1 cellular context compared by ENCODE assay signal in the genomic region with DNA sequence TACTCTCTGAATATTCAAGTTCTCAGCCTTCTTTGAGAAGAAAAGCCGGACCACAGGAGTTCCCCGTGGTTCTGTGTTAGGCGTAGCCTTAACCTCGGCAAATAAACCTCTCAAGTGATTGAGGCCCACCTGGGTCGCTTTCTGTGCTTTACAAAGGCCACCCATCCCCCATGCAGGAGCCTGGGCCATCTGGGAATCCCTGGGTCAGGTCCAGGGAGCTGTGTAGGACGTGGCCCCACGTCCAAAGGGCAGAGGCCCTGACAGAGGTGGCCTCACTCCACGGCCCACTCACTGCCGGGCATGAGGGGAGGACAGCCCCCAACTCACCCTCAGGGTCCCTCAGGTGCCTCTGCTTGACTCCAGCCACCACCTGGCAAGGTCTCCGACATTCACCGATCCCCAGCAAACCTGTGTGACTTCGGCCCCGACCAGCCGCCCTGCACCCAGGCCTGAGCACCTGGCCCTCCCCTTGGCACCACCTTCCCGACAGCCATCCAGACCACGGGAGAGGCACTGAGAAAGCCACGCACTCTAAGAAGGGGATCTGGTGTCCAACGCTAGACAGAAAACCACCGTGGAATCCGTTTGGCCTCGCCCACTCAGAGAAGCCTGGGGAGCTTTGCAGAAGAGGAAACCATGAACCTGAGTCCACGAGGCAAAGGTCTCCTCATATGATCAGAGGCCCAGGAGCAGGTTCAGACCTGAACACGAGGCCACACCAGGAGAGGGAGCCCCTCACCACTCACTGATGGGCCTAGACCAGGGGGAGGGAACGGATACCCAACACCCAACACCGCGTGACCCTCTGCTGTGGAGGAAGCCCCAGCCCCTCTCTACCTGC.
A peak's percentile ranks its signal among the peaks of the same experiment; 100 is the strongest.
TF ChIP-seq lines count a peak whose summit lies in the region.

No MANE protein-coding gene starts in this region.

TF ChIP-seq in HepG2, 621 proteins besides CTCF, POLR2A, EP300 and RAD21 (continued from another document and continues in another):
- TF ChIP-seq, protein P1, sequence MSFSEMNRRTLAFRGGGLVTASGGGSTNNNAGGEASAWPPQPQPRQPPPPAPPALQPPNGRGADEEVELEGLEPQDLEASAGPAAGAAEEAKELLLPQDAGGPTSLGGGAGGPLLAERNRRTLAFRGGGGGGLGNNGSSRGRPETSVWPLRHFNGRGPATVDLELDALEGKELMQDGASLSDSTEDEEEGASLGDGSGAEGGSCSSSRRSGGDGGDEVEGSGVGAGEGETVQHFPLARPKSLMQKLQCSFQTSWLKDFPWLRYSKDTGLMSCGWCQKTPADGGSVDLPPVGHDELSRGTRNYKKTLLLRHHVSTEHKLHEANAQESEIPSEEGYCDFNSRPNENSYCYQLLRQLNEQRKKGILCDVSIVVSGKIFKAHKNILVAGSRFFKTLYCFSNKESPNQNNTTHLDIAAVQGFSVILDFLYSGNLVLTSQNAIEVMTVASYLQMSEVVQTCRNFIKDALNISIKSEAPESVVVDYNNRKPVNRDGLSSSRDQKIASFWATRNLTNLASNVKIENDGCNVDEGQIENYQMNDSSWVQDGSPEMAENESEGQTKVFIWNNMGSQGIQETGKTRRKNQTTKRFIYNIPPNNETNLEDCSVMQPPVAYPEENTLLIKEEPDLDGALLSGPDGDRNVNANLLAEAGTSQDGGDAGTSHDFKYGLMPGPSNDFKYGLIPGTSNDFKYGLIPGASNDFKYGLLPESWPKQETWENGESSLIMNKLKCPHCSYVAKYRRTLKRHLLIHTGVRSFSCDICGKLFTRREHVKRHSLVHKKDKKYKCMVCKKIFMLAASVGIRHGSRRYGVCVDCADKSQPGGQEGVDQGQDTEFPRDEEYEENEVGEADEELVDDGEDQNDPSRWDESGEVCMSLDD (CRISPR knock-in tag; IDR thresholded peaks at IDR 0.05; ENCODE audit: borderline replicate concordance): no peak
- TF ChIP-seq HOMEZ (CRISPR knock-in tag; IDR thresholded peaks at IDR 0.05; ENCODE audit: low read depth) (no peak), KLF12 (CRISPR knock-in tag; IDR thresholded peaks at IDR 0.05; ENCODE audit: borderline replicate concordance) (peak; percentile 3; the same call in 1 of the 2 replicates), NONO (IDR thresholded peaks at IDR 0.05) (no peak), NONO (CRISPR knock-in tag; conservative IDR thresholded peaks at IDR 0.05) (peak; percentile 72), HMGA1 (CRISPR knock-in tag; conservative IDR thresholded peaks at IDR 0.05) (no peak), ZMYM2 (CRISPR knock-in tag; IDR thresholded peaks at IDR 0.05) (peak; percentile 87), NCOA2 (CRISPR knock-in tag; IDR thresholded peaks at IDR 0.05) (peak; percentile 67; the same call in 1 of the 2 replicates), SATB2 (CRISPR knock-in tag; IDR thresholded peaks at IDR 0.05) (no peak), NR1H2 (CRISPR knock-in tag; IDR thresholded peaks at IDR 0.05; ENCODE audit: borderline replicate concordance, low read depth) (no peak; the same call in 1 of the 2 replicates), CEBPB (IDR thresholded peaks at IDR 0.05; ENCODE audit: borderline replicate concordance, low read depth, low read length) (no peak), TFE3 (CRISPR knock-in tag; IDR thresholded peaks at IDR 0.05) (peak; percentile 67), ZSCAN9 (CRISPR knock-in tag; IDR thresholded peaks at IDR 0.05; ENCODE audit: borderline replicate concordance) (peak; percentile 16; the same call in 1 of the 2 replicates), PATZ1 (CRISPR knock-in tag; IDR thresholded peaks at IDR 0.05) (peak; percentile 82), BRD4 (CRISPR knock-in tag; IDR thresholded peaks at IDR 0.05) (peak; percentile 25; the same call in 1 of the 2 replicates), NAIF1 (CRISPR knock-in tag; IDR thresholded peaks at IDR 0.05; ENCODE audit: borderline replicate concordance) (no peak), ATAD3A (CRISPR knock-in tag; IDR thresholded peaks at IDR 0.05) (no peak), ZNF24 (IDR thresholded peaks at IDR 0.05) (no peak), ZNF138 (CRISPR knock-in tag; IDR thresholded peaks at IDR 0.05; ENCODE audit: low read depth) (no peak), TAF1 (CRISPR knock-in tag; IDR thresholded peaks at IDR 0.05) (peak; percentile 63), ZNF672 (CRISPR knock-in tag; IDR thresholded peaks at IDR 0.05) (no peak), TFDP1 (CRISPR knock-in tag; IDR thresholded peaks at IDR 0.05; ENCODE audit: borderline replicate concordance) (0 out of 2 replicates have a peak, but pooled peaks have one; percentile 56), CEBPG (CRISPR knock-in tag; IDR thresholded peaks at IDR 0.05) (no peak), RXRB (CRISPR knock-in tag; IDR thresholded peaks at IDR 0.05; ENCODE audit: borderline replicate concordance) (peak; percentile 67), MTF1 (CRISPR knock-in tag; IDR thresholded peaks at IDR 0.05) (no peak), GATAD2A (CRISPR knock-in tag; IDR thresholded peaks at IDR 0.05) (peak; percentile 82), ZNF703 (CRISPR knock-in tag; IDR thresholded peaks at IDR 0.05; ENCODE audit: borderline replicate concordance) (no peak), JARID2 (CRISPR knock-in tag; IDR thresholded peaks at IDR 0.05; ENCODE audit: insufficient replicate concordance) (peak; percentile 76), ZNF124 (CRISPR knock-in tag; IDR thresholded peaks at IDR 0.05) (peak; percentile 43; the same call in 1 of the 2 replicates), ZIK1 (CRISPR knock-in tag; IDR thresholded peaks at IDR 0.05; ENCODE audit: borderline replicate concordance, low read depth) (no peak), ZNF143 (CRISPR knock-in tag; IDR thresholded peaks at IDR 0.05) (no peak), SRF (IDR thresholded peaks at IDR 0.05; ENCODE audit: low read depth, low read length) (no peak), ZFP1 (CRISPR knock-in tag; IDR thresholded peaks at IDR 0.05) (0 out of 2 replicates have a peak, but pooled peaks have one; percentile 14), ARNT (IDR thresholded peaks at IDR 0.05) (no peak), ZNF101 (CRISPR knock-in tag; IDR thresholded peaks at IDR 0.05; ENCODE audit: borderline replicate concordance, low read depth) (no peak; the same call in 1 of the 2 replicates), ZNF331 (CRISPR knock-in tag; IDR thresholded peaks at IDR 0.05) (peak; percentile 84), HNF1A (IDR thresholded peaks at IDR 0.05; ENCODE audit: low read depth) (peak; percentile 72; the same call in 1 of the 2 replicates), HNF1A (CRISPR knock-in tag; IDR thresholded peaks at IDR 0.05; ENCODE audit: borderline replicate concordance) (peak; percentile 88), ZNF75D (CRISPR knock-in tag; IDR thresholded peaks at IDR 0.05; ENCODE audit: borderline replicate concordance) (no peak), NR2F1 (CRISPR knock-in tag; IDR thresholded peaks at IDR 0.05) (peak; percentile 76 to 85), ZNF589 (CRISPR knock-in tag; conservative IDR thresholded peaks at IDR 0.05) (no peak; the same call in 1 of the 2 replicates), GABPA (IDR thresholded peaks at IDR 0.05; ENCODE audit: low read depth, low read length) (no peak), GABPA (CRISPR knock-in tag; IDR thresholded peaks at IDR 0.05; ENCODE audit: low read depth) (no peak), ZNF790 (CRISPR knock-in tag; IDR thresholded peaks at IDR 0.05; ENCODE audit: borderline replicate concordance) (no peak), IKZF4 (CRISPR knock-in tag; IDR thresholded peaks at IDR 0.05; ENCODE audit: borderline replicate concordance, low read depth, not compliant biosample characterization) (no peak)
- TF ChIP-seq, protein P2, sequence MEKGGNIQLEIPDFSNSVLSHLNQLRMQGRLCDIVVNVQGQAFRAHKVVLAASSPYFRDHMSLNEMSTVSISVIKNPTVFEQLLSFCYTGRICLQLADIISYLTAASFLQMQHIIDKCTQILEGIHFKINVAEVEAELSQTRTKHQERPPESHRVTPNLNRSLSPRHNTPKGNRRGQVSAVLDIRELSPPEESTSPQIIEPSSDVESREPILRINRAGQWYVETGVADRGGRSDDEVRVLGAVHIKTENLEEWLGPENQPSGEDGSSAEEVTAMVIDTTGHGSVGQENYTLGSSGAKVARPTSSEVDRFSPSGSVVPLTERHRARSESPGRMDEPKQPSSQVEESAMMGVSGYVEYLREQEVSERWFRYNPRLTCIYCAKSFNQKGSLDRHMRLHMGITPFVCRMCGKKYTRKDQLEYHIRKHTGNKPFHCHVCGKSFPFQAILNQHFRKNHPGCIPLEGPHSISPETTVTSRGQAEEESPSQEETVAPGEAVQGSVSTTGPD (CRISPR knock-in tag; IDR thresholded peaks at IDR 0.05): peak; percentile 62; the same call in 1 of the 2 replicates
- TF ChIP-seq, protein P3, sequence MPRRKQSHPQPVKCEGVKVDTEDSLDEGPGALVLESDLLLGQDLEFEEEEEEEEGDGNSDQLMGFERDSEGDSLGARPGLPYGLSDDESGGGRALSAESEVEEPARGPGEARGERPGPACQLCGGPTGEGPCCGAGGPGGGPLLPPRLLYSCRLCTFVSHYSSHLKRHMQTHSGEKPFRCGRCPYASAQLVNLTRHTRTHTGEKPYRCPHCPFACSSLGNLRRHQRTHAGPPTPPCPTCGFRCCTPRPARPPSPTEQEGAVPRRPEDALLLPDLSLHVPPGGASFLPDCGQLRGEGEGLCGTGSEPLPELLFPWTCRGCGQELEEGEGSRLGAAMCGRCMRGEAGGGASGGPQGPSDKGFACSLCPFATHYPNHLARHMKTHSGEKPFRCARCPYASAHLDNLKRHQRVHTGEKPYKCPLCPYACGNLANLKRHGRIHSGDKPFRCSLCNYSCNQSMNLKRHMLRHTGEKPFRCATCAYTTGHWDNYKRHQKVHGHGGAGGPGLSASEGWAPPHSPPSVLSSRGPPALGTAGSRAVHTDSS (CRISPR knock-in tag; conservative IDR thresholded peaks at IDR 0.05): no peak
